ENCODE assay signal across 7 cellular contexts in the genomic region with DNA sequence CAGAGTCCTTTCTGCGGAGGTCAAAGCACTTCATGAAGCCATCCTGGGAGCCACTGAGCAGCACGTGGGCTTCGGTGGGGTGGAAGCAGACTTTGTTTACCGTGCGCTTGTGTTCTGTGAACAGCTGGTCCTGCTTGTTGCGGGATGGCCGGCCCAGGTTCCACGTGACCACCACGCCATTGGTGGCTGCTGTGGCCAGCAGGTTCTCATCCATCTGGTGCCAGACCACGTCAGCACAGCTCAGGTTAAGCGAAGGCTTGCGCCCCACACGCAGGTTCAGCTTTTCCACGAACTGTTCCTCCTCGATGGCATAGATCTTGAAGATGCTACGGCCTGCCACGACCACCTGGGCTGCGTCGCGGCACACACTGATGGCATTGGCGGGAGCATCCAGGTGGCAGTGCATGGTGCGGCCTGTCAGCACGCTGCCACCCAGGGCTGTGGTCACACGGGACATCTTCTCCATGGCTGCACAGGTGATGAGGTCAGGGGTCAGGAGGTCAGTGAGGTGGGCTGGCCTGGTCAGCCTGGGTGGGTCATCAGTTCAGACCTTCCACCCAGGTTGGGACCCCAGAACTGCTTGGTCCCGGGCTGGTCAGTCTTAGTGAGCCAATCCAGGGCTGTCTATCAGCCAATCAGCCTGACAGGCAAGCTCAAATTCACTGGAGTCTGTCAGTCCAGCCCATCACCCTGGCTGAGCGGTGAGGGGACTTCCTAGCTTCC. TPM values are rescaled to one million over a fixed set of nuclear protein-coding genes. Genes with fewer than 3 reads are reported as not detected.
DNase-seq lines count a peak whose midpoint lies in the region; ATAC-seq and TF ChIP-seq lines count a peak whose summit lies in the region.

No MANE protein-coding gene starts in this region.

- no peaks in the 10 kb centered on the region for H3K9me3 ChIP-seq in HUES6 (ENCODE audit: control insufficient read depth, insufficient read depth, low read depth, low read length)
- H3K9me3 ChIP-seq in stomach = no peaks in the 10 kb centered on the region

- intact Hi-C loops in stomach (cut with DNase I; ENCODE audit: low total_unique reads) = no loop called here

- ATAC-seq in activated naive CD4-positive, alpha-beta T cell treated with anti-CD3 and anti-CD28 coated beads, Interleukin-2, amount 50 U/mL, for 72 hours = peak in 1 of 2 donors; percentile 2
- ATAC-seq in GM19452 (IDR thresholded peaks at IDR 0.05; ENCODE audit: unreplicated experiment) (no peak), GM21786 (IDR thresholded peaks at IDR 0.05; ENCODE audit: unreplicated experiment) (no peak)

- DNase-seq in activated naive CD4-positive, alpha-beta T cell treated with anti-CD3 and anti-CD28 coated beads, Interleukin-2, amount 50 U/mL, for 72 hours (ENCODE audit: low spot score in 2 of 2) = peak in 1 of 2 donors; percentile 56
- DNase-seq in immature natural killer cell (no peak), stomach (no peak)
- DNase-seq in activated CD4-positive, alpha-beta T cell treated with anti-CD3 and anti-CD28 coated beads for 48 hours = no peak

- no peak overlapping the region for H3K27ac ChIP-seq in HUES6 (ENCODE audit: low read depth, low read length)
- H3K27ac ChIP-seq in stomach = peak overlapping the region in 4 of 5 donors; percentile 84 to 92 (median 90)

- peaks cover 14 to 34% of the 10 kb centered on the region in 2 donors for H3K4me1 Mint-ChIP-seq in immature natural killer cell

- peaks cover 0 to 6% of the 10 kb centered on the region in 2 donors for H3K36me3 Mint-ChIP-seq in activated naive CD4-positive, alpha-beta T cell treated with anti-CD3 and anti-CD28 coated beads, Interleukin-2, amount 50 U/mL, for 72 hours
- H3K36me3 Mint-ChIP-seq in immature natural killer cell = no peaks in the 10 kb centered on the region

- H3K9ac ChIP-seq in HUES6 (ENCODE audit: low read length) = peak overlapping the region; percentile 79

- 76 to 85% (median 82%) methylated on average over 26 of the region's 26 CpGs for WGBS in stomach, 5 donors

- no peak for TF ChIP-seq POLR2A in stomach (IDR thresholded peaks at IDR 0.05)

- H3K4me3 Mint-ChIP-seq in immature natural killer cell = peak overlapping the region; percentile 87 to 97 (median 91)

- H3K27me3 Mint-ChIP-seq in immature natural killer cell (ENCODE audit: low read depth in 3 of 3) = peaks cover 6 to 17% (median 7%) of the 10 kb centered on the region in 3 donors

- peaks cover 20% of the 10 kb centered on the region for H3K36me3 ChIP-seq in HUES6 (ENCODE audit: control insufficient read depth, insufficient read depth, low read length)
- H3K36me3 ChIP-seq in stomach = peaks cover 10 to 32% (median 20%) of the 10 kb centered on the region in 4 donors

- no peaks in the 10 kb centered on the region for H3K9me3 Mint-ChIP-seq in activated naive CD4-positive, alpha-beta T cell treated with anti-CD3 and anti-CD28 coated beads, Interleukin-2, amount 50 U/mL, for 72 hours
- no peaks in the 10 kb centered on the region for H3K9me3 Mint-ChIP-seq in immature natural killer cell

- H3K4me3 ChIP-seq in HUES6 (ENCODE audit: low read depth, low read length) = peak overlapping the region; percentile 86
- H3K4me3 ChIP-seq in stomach = peak overlapping the region; percentile 82 to 98 (median 88)

- TF ChIP-seq CTCF in stomach (IDR thresholded peaks at IDR 0.05) = no peak

- TF ChIP-seq EP300 in stomach (IDR thresholded peaks at IDR 0.05) = no peak

- H3K27me3 ChIP-seq in HUES6 (ENCODE audit: control insufficient read depth, insufficient read depth, low read length) (peaks cover 36% of the 10 kb centered on the region), stomach (peaks cover 6 to 32% (median 18%) of the 10 kb centered on the region in 3 donors)

- H3K4me1 ChIP-seq in HUES6 (ENCODE audit: control insufficient read depth, insufficient read depth, low read length) (peaks cover 8% of the 10 kb centered on the region), stomach (peaks cover 36 to 66% (median 58%) of the 10 kb centered on the region in 4 donors)

- H3K27ac Mint-ChIP-seq in activated naive CD4-positive, alpha-beta T cell treated with anti-CD3 and anti-CD28 coated beads, Interleukin-2, amount 50 U/mL, for 72 hours = peak overlapping the region; percentile 95
- peak overlapping the region; percentile 76 to 94 (median 90) for H3K27ac Mint-ChIP-seq in immature natural killer cell

RNA-seq across cellular contexts. Expression of gene WDR24, which starts 0.9 kb away (rescaled TPM):
- 10 to 100 TPM; 16.0 to 19.1 TPM for total RNA-seq in activated naive CD4-positive, alpha-beta T cell treated with anti-CD3 and anti-CD28 coated beads, Interleukin-2, amount 50 U/mL, for 72 hours
- polyA plus RNA-seq in immature natural killer cell (10 to 100 TPM in 1 of 3 donors, 1 to 10 TPM in 2; 4.9 to 15.1 (median 5.2) TPM), stomach (1 to 10 TPM; 4.7 to 6.7 (median 5.7) TPM)
- total RNA-seq in stomach = 10 to 100 TPM in 4 of 5 donors, 1 to 10 TPM in 1; 2.0 to 72.3 (median 27.4) TPM

RNA-seq across cellular contexts. Expression of gene JMJD8, which starts 5.2 kb away (rescaled TPM):
- 10 to 100 TPM; 11.0 to 24.7 TPM for total RNA-seq in activated naive CD4-positive, alpha-beta T cell treated with anti-CD3 and anti-CD28 coated beads, Interleukin-2, amount 50 U/mL, for 72 hours
- polyA plus RNA-seq in immature natural killer cell = 10 to 100 TPM; 38.3 to 63.5 (median 47.4) TPM
- total RNA-seq in stomach = 100 to 1,000 TPM in 4 of 5 donors, 10 to 100 TPM in 1; 24.2 to 229 (median 123) TPM
- polyA plus RNA-seq in stomach = 10 to 100 TPM; 27.6 to 44.2 (median 31.9) TPM

RNA-seq across cellular contexts. Expression of gene STUB1, which starts 9.1 kb away (rescaled TPM):
- 10 to 100 TPM; 61.2 to 69.9 TPM for total RNA-seq in activated naive CD4-positive, alpha-beta T cell treated with anti-CD3 and anti-CD28 coated beads, Interleukin-2, amount 50 U/mL, for 72 hours
- polyA plus RNA-seq in immature natural killer cell (100 to 1,000 TPM; 183 to 225 (median 194) TPM), stomach (100 to 1,000 TPM; 123 to 183 (median 128) TPM)
- 100 to 1,000 TPM in 3 of 5 donors, 10 to 100 TPM in 2; 43.5 to 307 (median 206) TPM for total RNA-seq in stomach

RNA-seq across cellular contexts. Expression of gene RHBDL1, which starts 13.9 kb away (rescaled TPM):
- 1 to 10 TPM; 1.3 to 4.6 TPM for total RNA-seq in activated naive CD4-positive, alpha-beta T cell treated with anti-CD3 and anti-CD28 coated beads, Interleukin-2, amount 50 U/mL, for 72 hours
- polyA plus RNA-seq in immature natural killer cell = not detected
- total RNA-seq in stomach = 10 to 100 TPM in 1 of 5 donors, 1 to 10 TPM in 2, not detected in 2; 1.3 to 48.7 (median 6.7) TPM
- polyA plus RNA-seq in stomach = 1 to 10 TPM in 2 of 3 donors, not detected in 1; 2.1 to 3.3 TPM

RNA-seq across cellular contexts. Expression of gene FBXL16, which starts 16.3 kb away (rescaled TPM):
- total RNA-seq in activated naive CD4-positive, alpha-beta T cell treated with anti-CD3 and anti-CD28 coated beads, Interleukin-2, amount 50 U/mL, for 72 hours = 10 to 100 TPM in 1 of 2 donors, 1 to 10 TPM in 1; 2.8 to 16.4 TPM
- under 1 TPM in 1 of 3 donors, not detected in 2; 0.20 TPM for polyA plus RNA-seq in immature natural killer cell
- total RNA-seq in stomach = under 1 TPM in 2 of 5 donors, not detected in 3; 0.37 to 0.72 TPM
- polyA plus RNA-seq in stomach = 1 to 10 TPM in 2 of 3 donors, under 1 TPM in 1; 0.61 to 3.6 (median 1.3) TPM
